ENCODE assay signal across 17 cellular contexts in the genomic region with DNA sequence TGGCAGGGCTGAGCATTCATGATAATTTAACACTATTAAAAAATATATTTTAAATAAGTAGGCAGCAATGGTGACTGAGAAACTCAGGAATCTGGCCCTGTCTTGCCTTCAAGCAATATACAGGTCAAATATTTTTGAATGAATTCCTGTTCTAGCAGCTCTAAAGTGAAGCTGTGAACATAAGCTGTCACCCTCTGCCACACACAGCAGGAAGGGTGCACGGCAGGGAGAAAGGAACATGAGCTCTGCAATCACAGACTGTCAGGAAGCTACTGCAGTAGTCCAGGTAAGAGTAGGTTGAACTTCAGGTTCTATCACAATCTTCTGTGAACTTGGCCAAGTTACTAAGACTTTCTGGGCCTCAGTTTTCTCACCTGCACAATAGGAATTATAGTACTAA.
DNase-seq lines count a peak whose midpoint lies in the region; ATAC-seq and TF ChIP-seq lines count a peak whose summit lies in the region.
"Had no signal": no experiment of that assay in that cellular context is flagged by ENCODE, and none has a peak within 500 bp of the region (broad histone marks: within the 10 kb centered on the region; RNA-seq: fewer than 3 reads in every experiment).

No MANE protein-coding gene starts in this region.

- H3K14ac ChIP-seq in trophoblast cell (ENCODE audit: low read length) = no peak overlapping the region

- H2AFZ ChIP-seq in SK-N-SH (ENCODE audit: low read depth) = no peak overlapping the region
- no peak overlapping the region for H2AFZ ChIP-seq in trophoblast cell (ENCODE audit: insufficient read depth, low read length, poor library complexity)

- H2AK5ac ChIP-seq in trophoblast cell (ENCODE audit: low read length) = no peak overlapping the region

- H3K4ac ChIP-seq in trophoblast cell (ENCODE audit: low read depth, low read length) = no peak overlapping the region

- H3K9me3 ChIP-seq in SK-N-SH (no peaks in the 10 kb centered on the region), trophoblast cell (ENCODE audit: insufficient read depth, low read depth, low read length) (no peaks in the 10 kb centered on the region)
- H3K9me3 ChIP-seq: A549; BLaER1 treated with 17β-estradiol and CSF1 and Interleukin-3, amounts not matched to agents 10 nM and 100 nM; Caco-2 had no signal

- no peak overlapping the region for H3K4me2 ChIP-seq in SK-N-SH
- no peak overlapping the region for H3K4me2 ChIP-seq in trophoblast cell (ENCODE audit: low read length)
- H3K4me2 ChIP-seq: A549; BLaER1 treated with 17β-estradiol and CSF1 and Interleukin-3, amounts not matched to agents 10 nM and 100 nM had no signal

- CTCF ChIA-PET in SK-N-SH (lab: Yijun Ruan, JAX) = interaction anchor here (1.2 to 4.8 kb wide), 6 partner anchors 8 to 167 kb away, joined by 3 to 21 read pairs (median 6); no protein-coding TSS in a partner anchor

- H4K20me1 ChIP-seq in SK-N-SH (ENCODE audit: insufficient read depth) = no peaks in the 10 kb centered on the region
- H4K20me1 ChIP-seq: BLaER1 treated with 17β-estradiol and CSF1 and Interleukin-3, amounts not matched to agents 10 nM and 100 nM had no signal

- no peak overlapping the region for H2BK120ac ChIP-seq in trophoblast cell (ENCODE audit: insufficient read depth, low read length, poor library complexity)

- no peak for TF ChIP-seq CTCF in SK-N-SH (IDR thresholded peaks at IDR 0.05)

- H3K36me3 ChIP-seq in SK-N-SH (replicated peaks in 1 of 2; ENCODE audit: control insufficient read depth in 1 of 2, insufficient read depth in 2 of 2, low read length in 1 of 2) = no peaks in the 10 kb centered on the region
- H3K36me3 ChIP-seq in trophoblast cell (ENCODE audit: control insufficient read depth in 1 of 2, insufficient read depth in 2 of 2, low read length in 2 of 2) = no peaks in the 10 kb centered on the region

- no peaks in the 10 kb centered on the region for H3K27me3 ChIP-seq in SK-N-SH (ENCODE audit: insufficient read depth)
- H3K27me3 ChIP-seq in trophoblast cell (ENCODE audit: insufficient read depth, low read length) = no peaks in the 10 kb centered on the region
- H3K27me3 ChIP-seq: BLaER1 treated with 17β-estradiol and CSF1 and Interleukin-3, amounts not matched to agents 10 nM and 100 nM had no signal

- DNase-seq in SK-N-SH = no peak
- peak; percentile 35 for DNase-seq in cerebellum (ENCODE audit: low spot score)
- DNase-seq in trophoblast cell = peak; percentile 60 to 79
- DNase-seq in activated T-cell treated with anti-CD3 and anti-CD28 coated beads, Interleukin-2, amount 50 U/mL, for 1 hour = no peak
- DNase-seq in iPS-NIHi11 (ENCODE audit: low spot score) = no peak
- DNase-seq: AML-193; Caco-2; Calu3; CD4-positive, alpha-beta T cell; CD8-positive, alpha-beta T cell; GDM1 had no signal

- H3K4me1 ChIP-seq in SK-N-SH (ENCODE audit: control insufficient read depth in 1 of 2, insufficient read depth in 2 of 2, low read depth in 1 of 2, low read length in 1 of 2) (peaks cover 0 to 26% of the 10 kb centered on the region in 2 experiments; a peak in 2 of 4 replicates), trophoblast cell (ENCODE audit: control insufficient read depth in 1 of 2, insufficient read depth in 2 of 2, low read length in 2 of 2) (no peaks in the 10 kb centered on the region)
- H3K4me1 ChIP-seq: A549; BLaER1 treated with 17β-estradiol and CSF1 and Interleukin-3, amounts not matched to agents 10 nM and 100 nM; Caco-2 had no signal

- H3K9me2 ChIP-seq in SK-N-SH = no peaks in the 10 kb centered on the region

- no peak overlapping the region for H4K91ac ChIP-seq in trophoblast cell (ENCODE audit: low read depth, low read length)

- H3K23ac ChIP-seq in trophoblast cell (ENCODE audit: low read length) = no peak overlapping the region

- H3K79me2 ChIP-seq in SK-N-SH (ENCODE audit: insufficient read depth) (no peaks in the 10 kb centered on the region), trophoblast cell (ENCODE audit: control insufficient read depth, insufficient read depth, low read length, poor library complexity) (no peaks in the 10 kb centered on the region)

- POLR2A ChIA-PET in SK-N-SH (lab: Yijun Ruan, JAX) = no interaction called here

- H4K12ac ChIP-seq in trophoblast cell (ENCODE audit: low read depth, low read length) = no peak overlapping the region

- H3K9ac ChIP-seq in SK-N-SH (no peak overlapping the region), trophoblast cell (ENCODE audit: low read length) (no peak overlapping the region)
- H3K9ac ChIP-seq: BLaER1 treated with 17β-estradiol and CSF1 and Interleukin-3, amounts not matched to agents 10 nM and 100 nM had no signal

- H4K8ac ChIP-seq in trophoblast cell (ENCODE audit: low read depth, low read length) = no peak overlapping the region

- H3F3A ChIP-seq in SK-N-SH (replicated peaks; ENCODE audit: insufficient read depth) = no peaks in the 10 kb centered on the region

- H2BK12ac ChIP-seq in trophoblast cell (ENCODE audit: low read length) = no peak overlapping the region

- no peak for TF ChIP-seq RAD21 in SK-N-SH (IDR thresholded peaks at IDR 0.05; ENCODE audit: low read length)

- H2BK5ac ChIP-seq in trophoblast cell (ENCODE audit: low read depth, low read length, poor library complexity) = no peak overlapping the region

- TF ChIP-seq EP300 in SK-N-SH (IDR thresholded peaks at IDR 0.05; ENCODE audit: borderline replicate concordance in 1 of 2, low read depth in 1 of 2, low read length in 1 of 2) = no peak

- no peaks in the 10 kb centered on the region for H3K79me1 ChIP-seq in trophoblast cell (ENCODE audit: low read length)

- H3K18ac ChIP-seq in trophoblast cell (ENCODE audit: low read length) = no peak overlapping the region

- ATAC-seq in SK-N-SH treated with all-trans-retinoic acid at 6 μM for 48 hours = peak; percentile 45; the same call in 2 of the 3 replicates
- ATAC-seq: A549; CD8-positive, alpha-beta T cell; GM12878 had no signal

- H3K27ac ChIP-seq in SK-N-SH (ENCODE audit: low read depth in 2 of 2, low read length in 1 of 2) (peak overlapping the region in 1 of 2 experiments; percentile 79; a peak in 2 of 4 replicates), trophoblast cell (ENCODE audit: low read depth, low read length) (no peak overlapping the region)
- H3K27ac ChIP-seq: 22Rv1; A549; BLaER1 treated with 17β-estradiol and CSF1 and Interleukin-3, amounts not matched to agents 10 nM and 100 nM; C4-2B had no signal

- H3K4me3 ChIP-seq in SK-N-SH (ENCODE audit: low read depth in 2 of 2, low read length in 1 of 2) (no peak overlapping the region), trophoblast cell (ENCODE audit: low read depth, low read length) (no peak overlapping the region)
- H3K4me3 ChIP-seq: A549; BLaER1 treated with 17β-estradiol and CSF1 and Interleukin-3, amounts not matched to agents 10 nM and 100 nM; GM12878 had no signal

- WGBS in SK-N-SH (ENCODE audit: low lambda C conversion rate) = 75% methylated on average over 1 of the region's 1 CpG
- no CpG with 5 or more reads among the region's 1 CpG for WGBS in trophoblast cell (ENCODE audit: extremely low coverage, insufficient coverage, insufficient read length)

TF ChIP-seq in SK-N-SH treated with all-trans-retinoic acid at 6 μM for 48 hours, 23 proteins besides CTCF, POLR2A, EP300 and RAD21 (continues in another document):
- TF ChIP-seq ZFP3 (CRISPR knock-in tag; IDR thresholded peaks at IDR 0.05) (no peak), ZNF70 (CRISPR knock-in tag; IDR thresholded peaks at IDR 0.05) (no peak)
- TF ChIP-seq, protein P1, sequence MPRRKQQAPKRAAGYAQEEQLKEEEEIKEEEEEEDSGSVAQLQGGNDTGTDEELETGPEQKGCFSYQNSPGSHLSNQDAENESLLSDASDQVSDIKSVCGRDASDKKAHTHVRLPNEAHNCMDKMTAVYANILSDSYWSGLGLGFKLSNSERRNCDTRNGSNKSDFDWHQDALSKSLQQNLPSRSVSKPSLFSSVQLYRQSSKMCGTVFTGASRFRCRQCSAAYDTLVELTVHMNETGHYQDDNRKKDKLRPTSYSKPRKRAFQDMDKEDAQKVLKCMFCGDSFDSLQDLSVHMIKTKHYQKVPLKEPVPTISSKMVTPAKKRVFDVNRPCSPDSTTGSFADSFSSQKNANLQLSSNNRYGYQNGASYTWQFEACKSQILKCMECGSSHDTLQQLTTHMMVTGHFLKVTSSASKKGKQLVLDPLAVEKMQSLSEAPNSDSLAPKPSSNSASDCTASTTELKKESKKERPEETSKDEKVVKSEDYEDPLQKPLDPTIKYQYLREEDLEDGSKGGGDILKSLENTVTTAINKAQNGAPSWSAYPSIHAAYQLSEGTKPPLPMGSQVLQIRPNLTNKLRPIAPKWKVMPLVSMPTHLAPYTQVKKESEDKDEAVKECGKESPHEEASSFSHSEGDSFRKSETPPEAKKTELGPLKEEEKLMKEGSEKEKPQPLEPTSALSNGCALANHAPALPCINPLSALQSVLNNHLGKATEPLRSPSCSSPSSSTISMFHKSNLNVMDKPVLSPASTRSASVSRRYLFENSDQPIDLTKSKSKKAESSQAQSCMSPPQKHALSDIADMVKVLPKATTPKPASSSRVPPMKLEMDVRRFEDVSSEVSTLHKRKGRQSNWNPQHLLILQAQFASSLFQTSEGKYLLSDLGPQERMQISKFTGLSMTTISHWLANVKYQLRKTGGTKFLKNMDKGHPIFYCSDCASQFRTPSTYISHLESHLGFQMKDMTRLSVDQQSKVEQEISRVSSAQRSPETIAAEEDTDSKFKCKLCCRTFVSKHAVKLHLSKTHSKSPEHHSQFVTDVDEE (CRISPR knock-in tag; IDR thresholded peaks at IDR 0.05) = no peak

TF ChIP-seq in SK-N-SH, 30 proteins besides CTCF, POLR2A, EP300 and RAD21 (continues in another document):
- TF ChIP-seq, protein P2, sequence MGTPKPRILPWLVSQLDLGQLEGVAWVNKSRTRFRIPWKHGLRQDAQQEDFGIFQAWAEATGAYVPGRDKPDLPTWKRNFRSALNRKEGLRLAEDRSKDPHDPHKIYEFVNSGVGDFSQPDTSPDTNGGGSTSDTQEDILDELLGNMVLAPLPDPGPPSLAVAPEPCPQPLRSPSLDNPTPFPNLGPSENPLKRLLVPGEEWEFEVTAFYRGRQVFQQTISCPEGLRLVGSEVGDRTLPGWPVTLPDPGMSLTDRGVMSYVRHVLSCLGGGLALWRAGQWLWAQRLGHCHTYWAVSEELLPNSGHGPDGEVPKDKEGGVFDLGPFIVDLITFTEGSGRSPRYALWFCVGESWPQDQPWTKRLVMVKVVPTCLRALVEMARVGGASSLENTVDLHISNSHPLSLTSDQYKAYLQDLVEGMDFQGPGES (IDR thresholded peaks at IDR 0.05; ENCODE audit: low read depth, low read length) = no peak
- TF ChIP-seq POLR2AphosphoS5 (IDR thresholded peaks at IDR 0.05; ENCODE audit: low read depth, low read length) (no peak), GABPA (IDR thresholded peaks at IDR 0.05; ENCODE audit: low read depth) (no peak), JUND (IDR thresholded peaks at IDR 0.05) (no peak), NFIC (IDR thresholded peaks at IDR 0.05; ENCODE audit: borderline replicate concordance) (no peak), SIN3A (IDR thresholded peaks at IDR 0.05; ENCODE audit: borderline replicate concordance, low read depth, low read length) (no peak), GATA2 (CRISPR knock-in tag; IDR thresholded peaks at IDR 0.05) (no peak)
- TF ChIP-seq, protein P3, sequence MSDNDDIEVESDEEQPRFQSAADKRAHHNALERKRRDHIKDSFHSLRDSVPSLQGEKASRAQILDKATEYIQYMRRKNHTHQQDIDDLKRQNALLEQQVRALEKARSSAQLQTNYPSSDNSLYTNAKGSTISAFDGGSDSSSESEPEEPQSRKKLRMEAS (IDR thresholded peaks at IDR 0.05; ENCODE audit: low read depth) = no peak

Comparison
In these comparisons a context has a peak if more than half of its experiments do, and no peak if none do; other contexts are left out.
1. DNase-seq: peak in cerebellum (single experiment) and trophoblast cell (2 of 2); none in SK-N-SH (single experiment), activated T-cell treated with anti-CD3 and anti-CD28 coated beads, Interleukin-2, amount 50 U/mL, for 1 hour (single experiment) and iPS-NIHi11 (single experiment).